2 cellular contexts compared by ENCODE assay signal in genomic region chr16:3158498-3159314, GRCh38.
TF ChIP-seq lines count a peak whose summit lies in the region.

No MANE protein-coding gene starts in this region.

TF ChIP-seq in HCT116, 20 proteins besides CTCF, POLR2A, EP300 and RAD21 (continued from another document):
- TF ChIP-seq ATF3 (IDR thresholded peaks at IDR 0.05) (no peak), YY1 (IDR thresholded peaks at IDR 0.05; ENCODE audit: extremely low read depth, insufficient replicate concordance, low read depth, low read length) (peak; percentile 24), ZFX (IDR thresholded peaks at IDR 0.05) (peak; percentile 31; the same call in 1 of the 2 replicates), SIN3A (IDR thresholded peaks at IDR 0.05; ENCODE audit: low read depth) (no peak), ZNF274 (IDR thresholded peaks at IDR 0.05; ENCODE audit: low read depth, low read length) (no peak), REST (IDR thresholded peaks at IDR 0.05; ENCODE audit: low read depth) (no peak), CEBPB (IDR thresholded peaks at IDR 0.05; ENCODE audit: low read depth) (no peak), FOSL1 (IDR thresholded peaks at IDR 0.05; ENCODE audit: low read depth) (no peak), CBX3 (IDR thresholded peaks at IDR 0.05; ENCODE audit: low read depth) (no peak), EGR1 (IDR thresholded peaks at IDR 0.05; ENCODE audit: low read depth) (no peak), POLR2AphosphoS5 (IDR thresholded peaks at IDR 0.05; ENCODE audit: low read depth, low read length) (peak; percentile 91), SP1 (IDR thresholded peaks at IDR 0.05; ENCODE audit: low read depth) (no peak), EZH2 (IDR thresholded peaks at IDR 0.05) (no peak), EZH2phosphoT487 (IDR thresholded peaks at IDR 0.05; ENCODE audit: borderline replicate concordance) (no peak)

TF ChIP-seq in WTC11, 78 proteins besides CTCF, POLR2A, EP300 and RAD21 (continued from another document):
- TF ChIP-seq ERG (CRISPR knock-in tag; IDR thresholded peaks at IDR 0.05) (no peak), E2F4 (CRISPR knock-in tag; IDR thresholded peaks at IDR 0.05; ENCODE audit: borderline replicate concordance, low read depth) (no peak), ZNF232 (CRISPR knock-in tag; IDR thresholded peaks at IDR 0.05) (peak; percentile 39; the same call in 1 of the 2 replicates), ZNF121 (CRISPR knock-in tag; IDR thresholded peaks at IDR 0.05) (no peak), FOXP1 (CRISPR knock-in tag; IDR thresholded peaks at IDR 0.05; ENCODE audit: borderline replicate concordance) (no peak), ZBTB43 (CRISPR knock-in tag; IDR thresholded peaks at IDR 0.05) (peak; percentile 50; the same call in 1 of the 2 replicates), FOXP4 (CRISPR knock-in tag; IDR thresholded peaks at IDR 0.05) (no peak), E2F1 (CRISPR knock-in tag; IDR thresholded peaks at IDR 0.05) (no peak), ELF4 (CRISPR knock-in tag; IDR thresholded peaks at IDR 0.05; ENCODE audit: low read depth) (no peak), ARID4B (CRISPR knock-in tag; IDR thresholded peaks at IDR 0.05; ENCODE audit: borderline replicate concordance) (peak; percentile 33; the same call in 1 of the 2 replicates), ZNF512 (CRISPR knock-in tag; IDR thresholded peaks at IDR 0.05; ENCODE audit: borderline replicate concordance) (peak; percentile 98)
TF ChIP-seq in WTC11: peak in this region for 8.
